Comparison of ENCODE assay signal across 8 cellular contexts in genomic region chr5:149837680-149838269, GRCh38.
DNase-seq lines count a peak whose midpoint lies in the region; ATAC-seq, FAIRE-seq and TF ChIP-seq lines count a peak whose summit lies in the region.

No MANE protein-coding gene starts in this region.

- no peaks in the 10 kb centered on the region for H4K20me1 ChIP-seq in SK-N-SH (ENCODE audit: insufficient read depth)

- no peak for FAIRE-seq in pancreas (lab: Jason Lieb, UNC)

- H3K9me3 ChIP-seq in SK-N-SH (no peaks in the 10 kb centered on the region), pancreas (no peaks in the 10 kb centered on the region)

- H3K36me3 ChIP-seq in SK-N-SH (replicated peaks in 1 of 2; ENCODE audit: control insufficient read depth in 1 of 2, insufficient read depth in 2 of 2, low read length in 1 of 2) (no peaks in the 10 kb centered on the region), pancreas (no peaks in the 10 kb centered on the region)

- peak in 3 of 4 donors; percentile 52 to 79 (median 55) for ATAC-seq in pancreas
- ATAC-seq in GM18909 (IDR thresholded peaks at IDR 0.05; ENCODE audit: poor library complexity, unreplicated experiment) = no peak

- no peak overlapping the region for H3K9ac ChIP-seq in SK-N-SH

- H3K27ac ChIP-seq in SK-N-SH (ENCODE audit: low read depth in 2 of 2, low read length in 1 of 2) (no peak overlapping the region), pancreas (no peak overlapping the region)

- no peak overlapping the region for H2AFZ ChIP-seq in SK-N-SH (ENCODE audit: low read depth)

- no peak for TF ChIP-seq EP300 in SK-N-SH (IDR thresholded peaks at IDR 0.05; ENCODE audit: borderline replicate concordance in 1 of 2, low read depth in 1 of 2, low read length in 1 of 2)

- DNase-seq in DMS53 (lab: John Stamatoyannopoulos, UW) = peak; percentile 88
- DNase-seq in HuH-7 (ENCODE audit: low spot score) = peak; percentile 88
- DNase-seq in SK-N-SH = peak; percentile 88
- DNase-seq in fibroblast of pulmonary artery (ENCODE audit: low read depth) = peak; percentile 77
- DNase-seq in pancreas = peak in 1 of 6 donors; percentile 24
- no peak for DNase-seq in GM20000 (ENCODE audit: low spot score)
- no peak for DNase-seq in germinal center (ENCODE audit: low spot score)

- H3K4me1 ChIP-seq in SK-N-SH (ENCODE audit: control insufficient read depth in 1 of 2, insufficient read depth in 2 of 2, low read depth in 1 of 2, low read length in 1 of 2) = no peaks in the 10 kb centered on the region
- no peaks in the 10 kb centered on the region for H3K4me1 ChIP-seq in pancreas

- POLR2A ChIA-PET in SK-N-SH (lab: Yijun Ruan, JAX) = interaction anchor here (1.0 kb wide), 1 partner anchor 124 kb away, joined by 4 read pairs; no protein-coding TSS in a partner anchor

- CTCF ChIA-PET in SK-N-SH (lab: Yijun Ruan, JAX) = interaction anchor here (0.9 to 32.2 kb wide), 31 partner anchors 10 to 380 kb away, joined by 3 to 730 read pairs (median 5); partner anchors contain the start of genes HMGXB3, SLC26A2 and TIGD6

- H3K27me3 ChIP-seq in SK-N-SH (ENCODE audit: insufficient read depth) (no peaks in the 10 kb centered on the region), pancreas (no peaks in the 10 kb centered on the region)

- no peak overlapping the region for H3K4me2 ChIP-seq in SK-N-SH

- TF ChIP-seq RAD21 in SK-N-SH (IDR thresholded peaks at IDR 0.05; ENCODE audit: low read length) = peak; percentile 92

- H3F3A ChIP-seq in SK-N-SH (replicated peaks; ENCODE audit: insufficient read depth) = no peaks in the 10 kb centered on the region

- no peaks in the 10 kb centered on the region for H3K79me2 ChIP-seq in SK-N-SH (ENCODE audit: insufficient read depth)

- intact Hi-C loops in pancreas (cut with DNase I) = loop anchor here in 2 of 3 donors (5.0 kb wide), 1 partner anchor 155 kb away; no protein-coding TSS in a partner anchor

- H3K4me3 ChIP-seq in SK-N-SH (ENCODE audit: low read depth in 2 of 2, low read length in 1 of 2) = no peak overlapping the region
- no peak overlapping the region for H3K4me3 ChIP-seq in fibroblast of pulmonary artery (replicated peaks; ENCODE audit: low read depth, low read length)
- no peak overlapping the region for H3K4me3 ChIP-seq in pancreas

- TF ChIP-seq CTCF in SK-N-SH (IDR thresholded peaks at IDR 0.05) (peak; percentile 89), fibroblast of pulmonary artery (IDR thresholded peaks at IDR 0.05; ENCODE audit: low read length, missing control alignments) (peak; percentile 94), pancreas (IDR thresholded peaks at IDR 0.05) (peak in 2 of 4 donors; percentile 10 to 20), GM20000 (IDR thresholded peaks at IDR 0.05; ENCODE audit: extremely low read depth, missing control alignments) (no peak)

- no peaks in the 10 kb centered on the region for H3K9me2 ChIP-seq in SK-N-SH

- WGBS in SK-N-SH (ENCODE audit: low lambda C conversion rate) = 18% methylated on average over 7 of the region's 7 CpGs
- 60 to 64% methylated on average over 7 of the region's 7 CpGs for WGBS in pancreas, 2 donors

TF ChIP-seq in SK-N-SH, 30 proteins besides CTCF, POLR2A, EP300 and RAD21:
- no peak for TF ChIP-seq NRF1 (IDR thresholded peaks at IDR 0.05; ENCODE audit: low read depth, low read length)
- 0 out of 2 replicates have a peak, but pooled peaks have one; percentile 17 for TF ChIP-seq RCOR1 (IDR thresholded peaks at IDR 0.05; ENCODE audit: low read length)
- TF ChIP-seq SMC3 (IDR thresholded peaks at IDR 0.05; ENCODE audit: low read depth, low read length) = peak; percentile 96
- TF ChIP-seq TCF12 (IDR thresholded peaks at IDR 0.05) = no peak
- no peak for TF ChIP-seq MAX (IDR thresholded peaks at IDR 0.05; ENCODE audit: low read depth)
- peak; percentile 45 for TF ChIP-seq RFX5 (IDR thresholded peaks at IDR 0.05; ENCODE audit: low read length)

Comparison
In these comparisons a context has a peak if more than half of its experiments do, and no peak if none do; other contexts are left out.
1. DNase-seq: peak in DMS53 (single experiment), HuH-7 (single experiment), SK-N-SH (single experiment) and fibroblast of pulmonary artery (single experiment); none in GM20000 (single experiment) and germinal center (single experiment).